In the genomic region with DNA sequence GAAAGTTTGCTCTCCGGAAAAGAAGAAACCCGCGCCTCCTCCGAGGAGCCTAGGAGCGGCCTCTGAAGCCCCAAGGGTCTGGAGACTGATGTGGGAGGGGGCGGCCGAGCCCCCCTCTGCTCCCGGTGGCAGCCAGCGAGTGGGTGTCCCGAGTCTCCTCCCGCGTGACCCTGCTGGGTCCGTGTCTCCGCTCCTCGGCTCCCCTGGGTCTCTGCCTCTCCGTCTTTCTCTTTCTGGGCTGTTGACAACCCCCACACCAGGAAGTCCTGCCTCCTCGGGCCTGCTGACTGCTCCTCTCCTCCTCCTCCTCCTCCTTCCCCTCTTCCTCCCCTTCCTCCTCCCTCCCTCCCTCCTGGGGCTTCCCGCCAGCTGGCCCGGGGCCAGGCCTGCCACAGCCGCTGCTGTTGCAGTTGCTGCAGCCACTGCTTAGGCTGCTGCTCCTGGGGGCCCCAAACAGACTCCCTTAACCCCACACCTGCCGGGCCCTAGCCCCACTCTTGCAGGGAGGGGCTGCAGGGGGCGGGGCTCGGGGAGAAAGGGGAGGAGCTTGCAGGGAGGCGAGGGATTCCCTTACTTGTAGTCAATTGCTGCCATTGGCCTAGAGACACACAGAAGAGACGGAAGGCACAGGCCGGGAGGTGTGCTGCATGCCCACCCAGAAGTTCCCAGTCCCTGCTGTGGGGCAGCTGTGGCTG, we compare ENCODE assay signal across 8 cellular contexts. TPM values are rescaled to one million over a fixed set of nuclear protein-coding genes. Genes with fewer than 3 reads are reported as not detected.
DNase-seq lines count a peak whose midpoint lies in the region; ATAC-seq and TF ChIP-seq lines count a peak whose summit lies in the region.

A gene (minus strand): TSS at position 249 of the 695 bp plus-strand sequence. CDS start 1,176 bp downstream, outside the sequence.

- H3K36me3 ChIP-seq in DOHH2 (ENCODE audit: control insufficient read depth, low read length) (peaks cover 47% of the 10 kb centered on the region), MM.1S (replicated peaks; ENCODE audit: insufficient read depth, low read length) (no peaks in the 10 kb centered on the region)

- H3K4me1 ChIP-seq in DOHH2 (ENCODE audit: control insufficient read depth, low read length) (peaks cover 55% of the 10 kb centered on the region), MM.1S (ENCODE audit: low read length) (peaks cover 11% of the 10 kb centered on the region)

- H4K20me1 ChIP-seq in DOHH2 (ENCODE audit: control insufficient read depth, insufficient read depth, low read depth, low read length), result peaks cover 27% of the 10 kb centered on the region
- H4K20me1 ChIP-seq in MM.1S (ENCODE audit: insufficient read depth, low read length), result no peaks in the 10 kb centered on the region

- H3K9me3 Mint-ChIP-seq in nephron progenitor cell, result no peaks in the 10 kb centered on the region

- peak within 1 kb of the TSS; percentile 96 for H3K4me3 ChIP-seq in DOHH2 (ENCODE audit: low read length)
- peak within 1 kb of the TSS; percentile 92 for H3K4me3 ChIP-seq in MM.1S (ENCODE audit: low read length)

- H3K4me1 Mint-ChIP-seq in nephron progenitor cell, result peaks cover 53% of the 10 kb centered on the region

- no peaks in the 10 kb centered on the region for H3K9me2 ChIP-seq in DOHH2 (replicated peaks; ENCODE audit: control insufficient read depth, low read length)
- H3K9me2 ChIP-seq in MM.1S (replicated peaks; ENCODE audit: insufficient read depth, low read length), result no peaks in the 10 kb centered on the region

- TF ChIP-seq CTCF in DOHH2 (IDR thresholded peaks at IDR 0.05; ENCODE audit: low read depth, low read length, poor library complexity, severe bottlenecking) (no peak), MM.1S (IDR thresholded peaks at IDR 0.05; ENCODE audit: low read length) (no peak), nephron progenitor cell (IDR thresholded peaks at IDR 0.05) (no peak)

- H3K4me3 Mint-ChIP-seq in nephron progenitor cell, result peak within 1 kb of the TSS; percentile 98

- H3K4me2 ChIP-seq in DOHH2 (ENCODE audit: low read length) (peak within 1 kb of the TSS; percentile 95), MM.1S (ENCODE audit: low read depth, low read length) (peak within 1 kb of the TSS; percentile 61)

- peaks cover 9% of the 10 kb centered on the region for H3K27me3 Mint-ChIP-seq in nephron progenitor cell (ENCODE audit: low read depth, poor library complexity)

- H3K27ac Mint-ChIP-seq in nephron progenitor cell, result peak within 1 kb of the TSS; percentile 96

- peak; percentile 79 for ATAC-seq in stimulated activated naive CD8-positive, alpha-beta T cell treated with anti-CD3 and anti-CD28 coated beads, Interleukin-15, Interleukin-2, amounts not matched to agents 100 U/mL and 50 U/mL, for 24 hours

- no peaks in the 10 kb centered on the region for H3K9me3 ChIP-seq in DOHH2 (ENCODE audit: control insufficient read depth, insufficient read depth, low read length)
- no peaks in the 10 kb centered on the region for H3K9me3 ChIP-seq in MM.1S (replicated peaks; ENCODE audit: insufficient read depth, low read length)

- H3K27me3 ChIP-seq in DOHH2 (ENCODE audit: control insufficient read depth, low read length) (peaks cover 4% of the 10 kb centered on the region), MM.1S (replicated peaks; ENCODE audit: insufficient read depth, low read length) (peaks cover 4% of the 10 kb centered on the region; the same call in 1 of the 2 replicates)

- peak; percentile 94 for DNase-seq in H4 (ENCODE audit: low spot score)
- peak; percentile 91 for DNase-seq in MM.1S
- peak; percentile 96 for DNase-seq in SIG-M5 treated with dmso at 0.1 percent for 504 hours (lab: John Stamatoyannopoulos, UW; ENCODE audit: unreplicated experiment)
- peak; percentile 89 for DNase-seq in activated gamma-delta T cell (lab: John Stamatoyannopoulos, UW)
- peak; percentile 94 for DNase-seq in fibroblast of the conjunctiva (ENCODE audit: low read depth)
- DNase-seq in nephron progenitor cell, result peak; percentile 90
- peak; percentile 92 for DNase-seq in stimulated activated naive CD8-positive, alpha-beta T cell treated with anti-CD3 and anti-CD28 coated beads, Interleukin-15, Interleukin-2, amounts not matched to agents 100 U/mL and 50 U/mL, for 24 hours

- H3F3A ChIP-seq in DOHH2 (ENCODE audit: control insufficient read depth, insufficient read depth), result peaks cover 6% of the 10 kb centered on the region; the same call in 1 of the 2 replicates
- peaks cover 3% of the 10 kb centered on the region; the same call in 1 of the 2 replicates for H3F3A ChIP-seq in MM.1S (ENCODE audit: insufficient read depth, low read length)

- H3K36me3 Mint-ChIP-seq in nephron progenitor cell (ENCODE audit: low read depth), result no peaks in the 10 kb centered on the region

- peaks cover 53% of the 10 kb centered on the region for H3K79me2 ChIP-seq in DOHH2 (ENCODE audit: control insufficient read depth, low read length)
- peaks cover 40% of the 10 kb centered on the region for H3K79me2 ChIP-seq in MM.1S (ENCODE audit: low read length)

- H3K27ac ChIP-seq in DOHH2 (ENCODE audit: low read depth, low read length), result peak within 1 kb of the TSS; percentile 83
- peak within 1 kb of the TSS; percentile 18; the same call in 1 of the 2 replicates for H3K27ac ChIP-seq in MM.1S (ENCODE audit: low read length)

- peak within 1 kb of the TSS; percentile 78 for H3K9ac ChIP-seq in MM.1S (ENCODE audit: low read length)

- peak within 1 kb of the TSS; percentile 36 for H2AFZ ChIP-seq in MM.1S (ENCODE audit: low read length)

RNA-seq across cellular contexts. Expression of the gene that starts here (rescaled TPM):
- total RNA-seq in H4 (2014; rRNA removed; shearing (Covaris generic)), result 19.4 and 28.2 TPM in 2 replicates

Comparison
In these comparisons a context has a peak if more than half of its experiments do, and no peak if none do; other contexts are left out.
1. Peak in every context shown above with its lines: DNase-seq, ATAC-seq, H3K4me3 ChIP-seq and H3K27ac ChIP-seq.